Comparison of ENCODE assay signal across 11 cellular contexts in the genomic region with DNA sequence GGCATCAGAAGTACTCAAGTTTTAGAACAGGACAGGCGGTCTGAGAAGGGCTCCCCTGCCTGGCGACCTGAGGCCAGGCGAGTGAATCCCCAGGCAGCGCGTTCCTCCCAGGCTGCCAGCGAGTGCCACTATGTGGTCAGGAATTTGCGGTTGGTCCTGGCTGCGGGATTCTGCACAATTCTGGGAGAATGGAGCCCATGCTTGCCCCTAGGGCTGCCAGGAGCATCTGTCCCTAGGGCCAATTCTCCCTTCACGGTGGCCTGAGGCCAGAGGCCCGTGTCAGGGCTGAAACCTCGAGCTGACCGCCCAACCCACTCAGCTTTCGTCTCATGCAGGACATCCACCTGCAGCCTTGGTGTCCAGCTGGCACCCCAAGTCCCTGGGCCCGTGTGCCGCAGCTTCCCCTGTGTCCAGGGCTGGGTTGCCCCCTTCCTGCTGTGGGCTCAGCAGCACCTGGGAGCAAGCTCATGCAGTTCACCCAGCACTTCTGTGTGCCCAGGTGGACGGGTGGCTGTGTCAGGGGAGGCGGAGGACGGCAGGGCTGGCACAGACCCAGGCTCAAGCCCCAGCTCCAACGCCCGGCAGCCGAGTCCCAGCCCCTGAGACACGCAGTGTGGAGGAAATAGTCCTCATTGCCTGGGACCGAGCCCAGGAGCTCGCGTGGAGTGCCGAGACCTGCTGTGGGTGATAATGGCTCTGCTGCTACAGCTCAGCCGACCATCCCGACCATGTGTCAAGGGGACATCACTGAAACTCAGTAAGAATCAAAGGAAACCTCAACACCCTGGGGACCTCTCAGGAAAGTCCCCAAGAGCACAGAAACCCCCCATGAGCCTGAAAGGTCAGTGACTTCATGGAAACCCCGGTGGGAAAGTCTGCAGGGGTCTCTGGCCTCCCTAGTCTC. TPM values are rescaled to one million over a fixed set of nuclear protein-coding genes. Genes with fewer than 3 reads are reported as not detected.
A peak's percentile ranks its signal among the peaks of the same experiment; 100 is the strongest.
DNase-seq lines count a peak whose midpoint lies in the region; ATAC-seq and TF ChIP-seq lines count a peak whose summit lies in the region.
"Had no signal": no experiment of that assay in that cellular context is flagged by ENCODE, and none has a peak within 500 bp of the region (broad histone marks: within the 10 kb centered on the region; RNA-seq: fewer than 3 reads in every experiment).

No MANE protein-coding gene starts in this region.

- no peak for TF ChIP-seq EP300 in suprapubic skin (IDR thresholded peaks at IDR 0.05)
- TF ChIP-seq EP300 in esophagus muscularis mucosa (IDR thresholded peaks at IDR 0.05): no peak

- ATAC-seq in GM18873 (IDR thresholded peaks at IDR 0.05; ENCODE audit: low FRiP score, unreplicated experiment): peak; percentile 64
- ATAC-seq in GM21528 (IDR thresholded peaks at IDR 0.05; ENCODE audit: low FRiP score, unreplicated experiment): peak; percentile 53
- peak; percentile 50 for ATAC-seq in HG03196 (IDR thresholded peaks at IDR 0.05; ENCODE audit: unreplicated experiment)
- no peak for ATAC-seq in omental fat pad (ENCODE audit: low FRiP score)
- ATAC-seq: activated T-cell treated with anti-CD3 and anti-CD28 coated beads, Interleukin-2, amount 50 U/mL, for 4 hours had no signal

- H3K9me3 ChIP-seq in spleen (no peaks in the 10 kb centered on the region), suprapubic skin (no peaks in the 10 kb centered on the region), esophagus muscularis mucosa (no peaks in the 10 kb centered on the region)

- DNase-seq in spleen: no peak
- no peak for DNase-seq in omental fat pad (ENCODE audit: low spot score)
- no peak for DNase-seq in suprapubic skin (ENCODE audit: low spot score in 2 of 2)
- no peak for DNase-seq in esophagus muscularis mucosa (ENCODE audit: extremely low spot score)
- DNase-seq: activated T-cell treated with anti-CD3 and anti-CD28 coated beads, Interleukin-2, amount 50 U/mL, for 4 hours; NCI-H1436 treated with DMSO at 0.1 percent for 48 hours had no signal

- peak overlapping the region in 1 of 8 donors; percentile 44 for H3K4me3 ChIP-seq in spleen
- no peak overlapping the region for H3K4me3 ChIP-seq in suprapubic skin
- no peak overlapping the region for H3K4me3 ChIP-seq in esophagus muscularis mucosa
- H3K4me3 ChIP-seq: SK-N-MC had no signal

- no peaks in the 10 kb centered on the region for H3K27me3 ChIP-seq in spleen (replicated peaks in 1 of 7)
- H3K27me3 ChIP-seq in suprapubic skin: no peaks in the 10 kb centered on the region
- no peaks in the 10 kb centered on the region for H3K27me3 ChIP-seq in esophagus muscularis mucosa

- H3K27ac ChIP-seq in spleen: peak overlapping the region; percentile 24 to 96 (median 70)
- H3K27ac ChIP-seq in suprapubic skin: no peak overlapping the region
- H3K27ac ChIP-seq in esophagus muscularis mucosa (replicated peaks in 1 of 4): no peak overlapping the region
- H3K27ac ChIP-seq: SK-N-MC had no signal

- peaks cover 34 to 97% (median 85%) of the 10 kb centered on the region in 6 donors for H3K4me1 ChIP-seq in spleen
- peaks cover 1% of the 10 kb centered on the region for H3K4me1 ChIP-seq in suprapubic skin
- H3K4me1 ChIP-seq in esophagus muscularis mucosa: peaks cover 0 to 6% (median 3%) of the 10 kb centered on the region in 4 donors

- TF ChIP-seq POLR2A in spleen (IDR thresholded peaks at IDR 0.05): no peak
- TF ChIP-seq POLR2A in suprapubic skin (IDR thresholded peaks at IDR 0.05): no peak
- no peak for TF ChIP-seq POLR2A in esophagus muscularis mucosa (IDR thresholded peaks at IDR 0.05; ENCODE audit: low read depth)

- intact Hi-C loops in spleen (cut with DNase I; ENCODE audit: low total_unique reads): no loop called here
- intact Hi-C loops in esophagus muscularis mucosa (cut with DNase I): no loop called here

- peaks cover 0 to 89% (median 63%) of the 10 kb centered on the region in 6 donors for H3K36me3 ChIP-seq in spleen
- peaks cover 37% of the 10 kb centered on the region for H3K36me3 ChIP-seq in suprapubic skin
- peaks cover 31 to 74% (median 57%) of the 10 kb centered on the region in 4 donors for H3K36me3 ChIP-seq in esophagus muscularis mucosa

- TF ChIP-seq CTCF in spleen (IDR thresholded peaks at IDR 0.05 in 8 of 11, conservative IDR thresholded peaks at IDR 0.05 in 3 of 11): no peak
- no peak for TF ChIP-seq CTCF in omental fat pad (IDR thresholded peaks at IDR 0.05)
- no peak for TF ChIP-seq CTCF in suprapubic skin (IDR thresholded peaks at IDR 0.05)
- TF ChIP-seq CTCF in esophagus muscularis mucosa (IDR thresholded peaks at IDR 0.05): no peak

- WGBS in spleen, 5 donors: 61 to 81% (median 74%) methylated on average over 22 to 29 of the region's 29 CpGs
- WGBS in suprapubic skin: 85% methylated on average over 17 of the region's 29 CpGs
- 93% methylated on average over 25 of the region's 29 CpGs for WGBS in esophagus muscularis mucosa

RNA-seq across cellular contexts. Expression of gene LPCAT1, which starts 39.1 kb away (rescaled TPM):
- total RNA-seq in spleen (100 to 1,000 TPM; 126 to 322 (median 223) TPM), omental fat pad (10 to 100 TPM; 22.3 to 37.1 (median 34.5) TPM), suprapubic skin (10 to 100 TPM; 11.3 to 21.0 (median 13.8) TPM), esophagus muscularis mucosa (10 to 100 TPM; 22.5 to 51.7 (median 35.0) TPM)
- 100 to 1,000 TPM in 1 of 3 donors, 10 to 100 TPM in 2; 52.2 to 123 (median 94.8) TPM for polyA plus RNA-seq in spleen

RNA-seq across cellular contexts. Expression of gene SLC6A3, which starts 39.4 kb away (rescaled TPM):
- total RNA-seq in spleen (under 1 TPM in 3 of 7 donors, not detected in 4; 0.09 to 0.27 (median 0.18) TPM), omental fat pad (1 to 10 TPM in 1 of 4 donors, under 1 TPM in 3; 0.32 to 1.2 (median 0.55) TPM), suprapubic skin (under 1 TPM in 1 of 4 donors, not detected in 3; 0.16 TPM), esophagus muscularis mucosa (under 1 TPM in 1 of 4 donors, not detected in 3; 0.06 TPM)
- polyA plus RNA-seq in spleen: under 1 TPM; 0.02 to 0.06 (median 0.03) TPM
- total RNA-seq: activated T-cell treated with anti-CD3 and anti-CD28 coated beads, Interleukin-2, amount 50 U/mL, for 4 hours; pulmonary artery endothelial cell had no signal

Comparison
In these comparisons a context has a peak if more than half of its experiments do, and no peak if none do; other contexts are left out.
1. H3K27ac ChIP-seq: peak in spleen (8 of 8); none in suprapubic skin (single experiment) and esophagus muscularis mucosa (0 of 4).